Comparison of ENCODE assay signal across 8 cellular contexts in genomic region chr2:218687400-218688060, GRCh38. TPM values are rescaled to one million over a fixed set of nuclear protein-coding genes. Genes with fewer than 3 reads are reported as not detected.
A peak's percentile ranks its signal among the peaks of the same experiment; 100 is the strongest.
DNase-seq lines count a peak whose midpoint lies in the region; ATAC-seq and TF ChIP-seq lines count a peak whose summit lies in the region.
"Not testable (repeated sequence)": the region's sequence is repeated elsewhere in the genome, so short reads cannot be mapped to it uniquely, and the experiment has no call there.

No MANE protein-coding gene starts in this region.

- TF ChIP-seq CTCF in astrocyte of the cerebellum (IDR thresholded peaks at IDR 0.05; ENCODE audit: low read depth, low read length, missing control alignments) (peak; percentile 94), tibial nerve (IDR thresholded peaks at IDR 0.05) (peak; percentile 62 to 81 (median 74))

- H3K27ac Mint-ChIP-seq in naive B cell = peak overlapping the region in 1 of 6 donors; percentile 83

- H3K9me3 Mint-ChIP-seq in naive B cell = not testable (repeated sequence)

- 22 to 23% methylated on average over 5 of the region's 5 CpGs for WGBS in tibial nerve, 2 donors

- H3K4me1 ChIP-seq in tibial nerve = not testable (repeated sequence)

- not testable (repeated sequence) for TF ChIP-seq POLR2A in tibial nerve (IDR thresholded peaks at IDR 0.05)

- H3K4me3 Mint-ChIP-seq in naive B cell = not testable (repeated sequence)

- H3K4me1 Mint-ChIP-seq in naive B cell = not testable (repeated sequence)

- peak in 1 of 2 donors; percentile 17 for TF ChIP-seq EP300 in tibial nerve (IDR thresholded peaks at IDR 0.05)

- ATAC-seq in naive B cell (ENCODE audit: low read depth in 2 of 2) = peak; percentile 51 to 75

- H3K9me3 ChIP-seq in tibial nerve = not testable (repeated sequence)

- H3K27me3 Mint-ChIP-seq in naive B cell = not testable (repeated sequence)

- not testable (repeated sequence) for H3K27ac ChIP-seq in tibial nerve

- DNase-seq in DMS153 (lab: John Stamatoyannopoulos, UW) (peak; percentile 46), HK-2 (ENCODE audit: unreplicated experiment) (peak; percentile 29), NCI-H2196 treated with DMSO at 0.1 percent for 48 hours (lab: John Stamatoyannopoulos, UW; ENCODE audit: unreplicated experiment) (peak; percentile 58), SKM-1 (lab: John Stamatoyannopoulos, UW; ENCODE audit: unreplicated experiment) (peak; percentile 70), astrocyte of the cerebellum (ENCODE audit: low read depth) (peak; percentile 77), globus pallidus (ENCODE audit: low spot score) (peak; percentile 73), naive B cell (peak; percentile 16), tibial nerve (ENCODE audit: low spot score in 2 of 2) (peak in 1 of 2 donors; percentile 64)

- not testable (repeated sequence) for H3K4me3 ChIP-seq in astrocyte of the cerebellum (ENCODE audit: low read depth, low read length); tibial nerve

- peaks cover 0 to 71% (median 6%) of the 10 kb centered on the region in 3 donors for H3K36me3 ChIP-seq in tibial nerve

- in situ Hi-C loops in astrocyte of the cerebellum (cut with HindIII; ENCODE audit: low sequenced_read_pairs) = not testable (repeated sequence)

- not testable (repeated sequence) for H3K36me3 Mint-ChIP-seq in naive B cell

- H3K27me3 ChIP-seq in tibial nerve = not testable (repeated sequence)

RNA-seq across cellular contexts. Expression of gene STK36, which starts 15.6 kb away (rescaled TPM):
- polyA plus RNA-seq in naive B cell (ENCODE audit: low read depth in 6 of 6) = 1 to 10 TPM; 2.0 to 5.9 (median 3.3) TPM
- total RNA-seq in tibial nerve = 10 to 100 TPM; 63.9 to 71.4 (median 67.6) TPM

RNA-seq across cellular contexts. Expression of gene RNF25, which starts 15.7 kb away (rescaled TPM):
- polyA plus RNA-seq in naive B cell (ENCODE audit: low read depth in 6 of 6) = 10 to 100 TPM; 16.9 to 30.6 (median 20.0) TPM
- total RNA-seq in tibial nerve = 10 to 100 TPM; 13.5 to 57.0 (median 19.5) TPM

RNA-seq across cellular contexts. Expression of gene TTLL4, which starts 23.1 kb away (rescaled TPM):
- 1 to 10 TPM in 5 of 6 donors, not detected in 1; 3.4 to 9.3 (median 6.0) TPM for polyA plus RNA-seq in naive B cell (ENCODE audit: low read depth in 6 of 6)
- total RNA-seq in tibial nerve = 10 to 100 TPM; 15.3 to 49.6 (median 38.4) TPM

RNA-seq across cellular contexts. Expression of gene BCS1L, which starts 28.0 kb away (rescaled TPM):
- polyA plus RNA-seq in naive B cell (ENCODE audit: low read depth in 6 of 6) = 10 to 100 TPM; 16.8 to 30.2 (median 23.0) TPM
- total RNA-seq in tibial nerve = 10 to 100 TPM; 28.2 to 45.2 (median 38.0) TPM

RNA-seq across cellular contexts. Expression of gene ZNF142, which starts 28.1 kb away (rescaled TPM):
- 10 to 100 TPM in 1 of 6 donors, 1 to 10 TPM in 4, not detected in 1; 4.8 to 24.9 (median 5.9) TPM for polyA plus RNA-seq in naive B cell (ENCODE audit: low read depth in 6 of 6)
- 10 to 100 TPM; 24.7 to 31.7 (median 26.6) TPM for total RNA-seq in tibial nerve
